Comparison of ENCODE assay signal across 16 cellular contexts in genomic region chr17:50379733-50380132, GRCh38.
"Had no signal": no experiment of that assay in that cellular context is flagged by ENCODE, and none has a peak within 500 bp of the region (broad histone marks: within the 10 kb centered on the region; RNA-seq: fewer than 3 reads in every experiment).

No MANE protein-coding gene starts in this region.

- H3K27me3 ChIP-seq: MG63, SJCRH30 had no signal

- DNase-seq: IMR-90, Karpas-422, KG1, MG63, NCI-H1092 treated with DMSO at 0.1 percent for 48 hours, NCI-H1436, NCI-H187, NCI-H2029, NCI-H2081 treated with DMSO at 0.1 percent for 48 hours, NCI-H2171 treated with DMSO at 0.1 percent for 48 hours, NCI-H345, NCI-H524, NCI-H526 treated with DMSO at 0.1 percent for 48 hours, NCI-H748 treated with DMSO at 0.1 percent for 48 hours, SHP77 treated with DMSO at 0.1 percent for 48 hours, SJCRH30 had no signal

- H3K9me3 ChIP-seq: MG63, SJCRH30 had no signal

- H3K4me1 ChIP-seq: SJCRH30 had no signal

- H3K4me3 ChIP-seq: MG63, SJCRH30 had no signal

- H3K27ac ChIP-seq: SJCRH30 had no signal
